In genomic region chr4:1060646-1061371, GRCh38 we compare ENCODE assay signal across 22 cellular contexts. TPM values are rescaled to one million over a fixed set of nuclear protein-coding genes. Genes with fewer than 3 reads are reported as not detected.
DNase-seq lines count a peak whose midpoint lies in the region; ATAC-seq and TF ChIP-seq lines count a peak whose summit lies in the region.
"Had no signal": no experiment of that assay in that cellular context is flagged by ENCODE, and none has a peak within 500 bp of the region (broad histone marks: within the 10 kb centered on the region; RNA-seq: fewer than 3 reads in every experiment).

No MANE protein-coding gene starts in this region.

- no peak overlapping the region for H2BK20ac ChIP-seq in H9 (ENCODE audit: low read depth, low read length, poor library complexity, severe bottlenecking)

- H3K4me1 ChIP-seq in H9 (ENCODE audit: insufficient read depth, low read length) (no peaks in the 10 kb centered on the region), endodermal cell (ENCODE audit: control insufficient read depth, insufficient read depth, low read length) (no peaks in the 10 kb centered on the region), trophoblast cell (ENCODE audit: control insufficient read depth in 1 of 2, insufficient read depth in 2 of 2, low read length in 2 of 2) (no peaks in the 10 kb centered on the region)

- H3K56ac ChIP-seq in H9 (ENCODE audit: insufficient read length, low read depth, low read length) = no peak overlapping the region

- H3K9me3 Mint-ChIP-seq in H9 (no peaks in the 10 kb centered on the region), endodermal cell (no peaks in the 10 kb centered on the region)
- H3K9me3 Mint-ChIP-seq in activated naive CD8-positive, alpha-beta T cell treated with anti-CD3 and anti-CD28 coated beads for 36 hours = peaks cover 9% of the 10 kb centered on the region

- no peak overlapping the region for H2BK15ac ChIP-seq in H9 (ENCODE audit: low read depth, low read length)

- H3K18ac ChIP-seq in H9 (ENCODE audit: insufficient read length, low read depth, low read length) (no peak overlapping the region), trophoblast cell (ENCODE audit: low read length) (no peak overlapping the region)

- H3K36me3 Mint-ChIP-seq in H9 (ENCODE audit: insufficient read depth in 1 of 3, low read depth in 3 of 3) (no peaks in the 10 kb centered on the region), endodermal cell (ENCODE audit: low read depth) (no peaks in the 10 kb centered on the region)
- peaks cover 2% of the 10 kb centered on the region for H3K36me3 Mint-ChIP-seq in activated naive CD8-positive, alpha-beta T cell treated with anti-CD3 and anti-CD28 coated beads for 36 hours
- H3K36me3 Mint-ChIP-seq: CD8-positive, alpha-beta T cell had no signal

- H3K23me2 ChIP-seq in H9 (ENCODE audit: insufficient read length, low read depth, low read length, poor library complexity, severe bottlenecking) = no peaks in the 10 kb centered on the region

- H3K4ac ChIP-seq in H9 (ENCODE audit: low read depth, low read length) = no peak overlapping the region
- no peak overlapping the region for H3K4ac ChIP-seq in trophoblast cell (ENCODE audit: low read depth, low read length)

- no peaks in the 10 kb centered on the region for H4K20me1 ChIP-seq in H9 (ENCODE audit: control insufficient read depth, insufficient read depth, insufficient read length)

- TF ChIP-seq CTCF in H9 (conservative IDR thresholded peaks at IDR 0.05) (no peak), endodermal cell (conservative IDR thresholded peaks at IDR 0.05) (no peak), brain microvascular endothelial cell (IDR thresholded peaks at IDR 0.05; ENCODE audit: low read depth, low read length, missing control alignments) (no peak)

- H3K79me2 ChIP-seq in H9 (ENCODE audit: insufficient read depth, low read length) (no peaks in the 10 kb centered on the region), trophoblast cell (ENCODE audit: control insufficient read depth, insufficient read depth, low read length, poor library complexity) (no peaks in the 10 kb centered on the region)

- no peak overlapping the region for H3K9ac ChIP-seq in H9 (ENCODE audit: extremely low read depth, insufficient read length, low read length)
- no peak overlapping the region for H3K9ac ChIP-seq in endodermal cell (ENCODE audit: extremely low read depth, low read length, poor library complexity, severe bottlenecking)
- no peak overlapping the region for H3K9ac ChIP-seq in trophoblast cell (ENCODE audit: low read length)

- H3K14ac ChIP-seq in H9 (ENCODE audit: insufficient read depth, low read length) (no peak overlapping the region; the same call in 1 of the 2 replicates), trophoblast cell (ENCODE audit: low read length) (no peak overlapping the region)

- H2BK5ac ChIP-seq in H9 (ENCODE audit: insufficient read length, low read length) (no peak overlapping the region), trophoblast cell (ENCODE audit: low read depth, low read length, poor library complexity) (no peak overlapping the region)

- H3K27ac ChIP-seq in H9 (ENCODE audit: insufficient read length, low read depth, low read length) (no peak overlapping the region), endodermal cell (ENCODE audit: low read depth, low read length) (no peak overlapping the region), trophoblast cell (ENCODE audit: low read depth, low read length) (no peak overlapping the region), brain microvascular endothelial cell (no peak overlapping the region)
- H3K27ac ChIP-seq: C4-2B had no signal

- H3K27me3 ChIP-seq in H9 (ENCODE audit: insufficient read depth, low read length) (no peaks in the 10 kb centered on the region), endodermal cell (ENCODE audit: control insufficient read depth, insufficient read depth, low read length, poor library complexity, severe bottlenecking) (peaks cover 84% of the 10 kb centered on the region), trophoblast cell (ENCODE audit: insufficient read depth, low read length) (no peaks in the 10 kb centered on the region), brain microvascular endothelial cell (replicated peaks) (peaks cover 41% of the 10 kb centered on the region)

- H3K4me2 ChIP-seq in H9 (ENCODE audit: insufficient read depth, insufficient read length, low read length) (no peak overlapping the region), trophoblast cell (ENCODE audit: low read length) (no peak overlapping the region)

- no peak overlapping the region for H2AFZ ChIP-seq in H9 (ENCODE audit: low read length)
- no peak overlapping the region for H2AFZ ChIP-seq in trophoblast cell (ENCODE audit: insufficient read depth, low read length, poor library complexity)

- H3T11ph ChIP-seq in H9 (ENCODE audit: low read length) = no peak overlapping the region

- H4K91ac ChIP-seq in H9 (ENCODE audit: insufficient read length, low read depth, low read length) (no peak overlapping the region), trophoblast cell (ENCODE audit: low read depth, low read length) (no peak overlapping the region)

- H2BK12ac ChIP-seq in H9 (ENCODE audit: insufficient read length, low read depth, low read length) (no peak overlapping the region), trophoblast cell (ENCODE audit: low read length) (no peak overlapping the region)

- H2AK5ac ChIP-seq in H9 (ENCODE audit: insufficient read length, low read length) = no peak overlapping the region
- H2AK5ac ChIP-seq in trophoblast cell (ENCODE audit: low read length) = no peak overlapping the region

- H3K36me3 ChIP-seq in endodermal cell (ENCODE audit: control insufficient read depth, insufficient read depth, low read length) (no peaks in the 10 kb centered on the region), trophoblast cell (ENCODE audit: control insufficient read depth in 1 of 2, insufficient read depth in 2 of 2, low read length in 2 of 2) (no peaks in the 10 kb centered on the region), brain microvascular endothelial cell (replicated peaks) (no peaks in the 10 kb centered on the region)

- peaks cover 60% of the 10 kb centered on the region for H3K27me3 Mint-ChIP-seq in H9 (ENCODE audit: low read depth)
- peaks cover 73% of the 10 kb centered on the region for H3K27me3 Mint-ChIP-seq in endodermal cell (ENCODE audit: insufficient read depth)
- peaks cover 24% of the 10 kb centered on the region for H3K27me3 Mint-ChIP-seq in activated naive CD8-positive, alpha-beta T cell treated with anti-CD3 and anti-CD28 coated beads for 36 hours

- H3K4me3 ChIP-seq in endodermal cell (ENCODE audit: low read length) (no peak overlapping the region), trophoblast cell (ENCODE audit: low read depth, low read length) (peak overlapping the region; percentile 41), brain microvascular endothelial cell (ENCODE audit: low read depth, low read length) (no peak overlapping the region)

- no peak overlapping the region for H2BK120ac ChIP-seq in H9 (ENCODE audit: low read depth, low read length, poor library complexity, severe bottlenecking)
- no peak overlapping the region for H2BK120ac ChIP-seq in trophoblast cell (ENCODE audit: insufficient read depth, low read length, poor library complexity)

- DNase-seq in D341Med (ENCODE audit: low spot score) (peak; percentile 22), H9 (peak; percentile 15), endodermal cell (peak; percentile 20), trophoblast cell (no peak), brain microvascular endothelial cell (no peak), SKM-1 treated with dmso at 0.1 percent for 144 hours (lab: John Stamatoyannopoulos, UW; ENCODE audit: unreplicated experiment) (no peak)
- no peak for DNase-seq in activated naive CD8-positive, alpha-beta T cell treated with anti-CD3 and anti-CD28 coated beads for 36 hours
- DNase-seq: CD8-positive, alpha-beta T cell; DND-41; Kasumi-1; NCI-H1092 treated with DMSO at 0.1 percent for 48 hours; NCI-H1436; NCI-H187; NCI-H2081 treated with DMSO at 0.1 percent for 48 hours; NCI-H2171; NCI-H345; NCI-H774 had no signal

- no peak overlapping the region for H3K27ac Mint-ChIP-seq in H9
- no peak overlapping the region for H3K27ac Mint-ChIP-seq in endodermal cell
- no peak overlapping the region for H3K27ac Mint-ChIP-seq in activated naive CD8-positive, alpha-beta T cell treated with anti-CD3 and anti-CD28 coated beads for 36 hours
- H3K27ac Mint-ChIP-seq: CD8-positive, alpha-beta T cell had no signal

- H3K9me3 ChIP-seq in H9 (ENCODE audit: control insufficient read depth, low read depth, low read length) (no peaks in the 10 kb centered on the region), endodermal cell (ENCODE audit: control insufficient read depth, low read length) (no peaks in the 10 kb centered on the region), trophoblast cell (ENCODE audit: insufficient read depth, low read depth, low read length) (peaks cover 3% of the 10 kb centered on the region)

- WGBS in H9 (ENCODE audit: extremely low coverage, insufficient read length, low lambda C conversion rate) = no CpG with 5 or more reads among the region's 13 CpGs
- 90% methylated on average over 8 to 13 of the region's 13 CpGs for WGBS in endodermal cell (ENCODE audit: insufficient coverage in 1 of 2, insufficient read length in 1 of 2), 2 experiments
- no CpG with 5 or more reads among the region's 13 CpGs for WGBS in trophoblast cell (ENCODE audit: extremely low coverage, insufficient coverage, insufficient read length)

- no peak overlapping the region for H4K12ac ChIP-seq in trophoblast cell (ENCODE audit: low read depth, low read length)

- in situ Hi-C loops in brain microvascular endothelial cell (cut with HindIII; ENCODE audit: low pct_ligation_motif_present, low sequenced_read_pairs) = no loop called here

- H3K4me1 Mint-ChIP-seq in H9 (peaks cover 0 to 6% of the 10 kb centered on the region in 2 experiments; a peak in 1 of 4 replicates), endodermal cell (no peaks in the 10 kb centered on the region)
- peaks cover 14% of the 10 kb centered on the region for H3K4me1 Mint-ChIP-seq in activated naive CD8-positive, alpha-beta T cell treated with anti-CD3 and anti-CD28 coated beads for 36 hours

- no peak for ATAC-seq in HG02798 (IDR thresholded peaks at IDR 0.05; ENCODE audit: poor library complexity, unreplicated experiment)
- ATAC-seq: CD8-positive, alpha-beta T cell; HepG2 had no signal

- H3K4me3 Mint-ChIP-seq in H9 (no peak overlapping the region), endodermal cell (no peak overlapping the region)
- H3K4me3 Mint-ChIP-seq in activated naive CD8-positive, alpha-beta T cell treated with anti-CD3 and anti-CD28 coated beads for 36 hours = no peak overlapping the region
- H3K4me3 Mint-ChIP-seq: CD8-positive, alpha-beta T cell had no signal

- H3K79me1 ChIP-seq in H9 (ENCODE audit: insufficient read depth, low read depth, low read length, poor library complexity, severe bottlenecking) (no peaks in the 10 kb centered on the region), trophoblast cell (ENCODE audit: low read length) (no peaks in the 10 kb centered on the region)

- H4K5ac ChIP-seq in H9 (ENCODE audit: insufficient read length, low read depth, low read length) = no peak overlapping the region

- no peak overlapping the region for H4K8ac ChIP-seq in H9 (replicated peaks; ENCODE audit: insufficient read length, low read depth, low read length)
- no peak overlapping the region for H4K8ac ChIP-seq in trophoblast cell (ENCODE audit: low read depth, low read length)

- H3K23ac ChIP-seq in H9 (ENCODE audit: insufficient read length, low read depth, low read length) (no peak overlapping the region), trophoblast cell (ENCODE audit: low read length) (no peak overlapping the region)

RNA-seq across cellular contexts. Expression of gene FGFRL1, which starts 49.4 kb away (rescaled TPM):
- total RNA-seq in H9 (2021) (25.8 and 26.1 TPM in 2 replicates), endodermal cell (10 to 100 TPM; 51.0 to 93.3 TPM)
- 33.2 TPM for polyA plus RNA-seq in endodermal cell (2013, experiment 1 of 2)
- polyA plus RNA-seq in endodermal cell (2013, experiment 2 of 2) = 31.8 TPM
- polyA plus RNA-seq in trophoblast cell (2013) = 17.6 and 18.3 TPM in 2 replicates
- 10 to 100 TPM; 17.0 to 17.2 TPM for total RNA-seq in activated naive CD8-positive, alpha-beta T cell treated with anti-CD3 and anti-CD28 coated beads for 36 hours

RNA-seq across cellular contexts. Expression of gene RNF212, which starts 52.6 kb away (rescaled TPM):
- total RNA-seq in H9 (2021) (3.0 and 3.3 TPM in 2 replicates), endodermal cell (1 to 10 TPM; 3.4 to 5.6 TPM)
- polyA plus RNA-seq in endodermal cell (2013, experiment 1 of 2) = 3.2 TPM
- polyA plus RNA-seq in endodermal cell (2013, experiment 2 of 2) = 0.91 TPM
- 0.48 and 0.62 TPM in 2 replicates for polyA plus RNA-seq in trophoblast cell (2013)
- 1 to 10 TPM; 3.3 to 3.8 TPM for total RNA-seq in activated naive CD8-positive, alpha-beta T cell treated with anti-CD3 and anti-CD28 coated beads for 36 hours
- total RNA-seq: H4, HepG2, HT1080 had no signal
- polyA plus RNA-seq: HepG2 had no signal

Comparison
In these comparisons a context has a peak if more than half of its experiments do, and no peak if none do; other contexts are left out.
1. DNase-seq: peak in D341Med (single experiment), H9 (single experiment) and endodermal cell (single experiment); none in trophoblast cell (0 of 2), brain microvascular endothelial cell (single experiment), activated naive CD8-positive, alpha-beta T cell treated with anti-CD3 and anti-CD28 coated beads for 36 hours (single experiment) and SKM-1 treated with dmso at 0.1 percent for 144 hours (single experiment).